17 cellular contexts compared by ENCODE assay signal in the genomic region with DNA sequence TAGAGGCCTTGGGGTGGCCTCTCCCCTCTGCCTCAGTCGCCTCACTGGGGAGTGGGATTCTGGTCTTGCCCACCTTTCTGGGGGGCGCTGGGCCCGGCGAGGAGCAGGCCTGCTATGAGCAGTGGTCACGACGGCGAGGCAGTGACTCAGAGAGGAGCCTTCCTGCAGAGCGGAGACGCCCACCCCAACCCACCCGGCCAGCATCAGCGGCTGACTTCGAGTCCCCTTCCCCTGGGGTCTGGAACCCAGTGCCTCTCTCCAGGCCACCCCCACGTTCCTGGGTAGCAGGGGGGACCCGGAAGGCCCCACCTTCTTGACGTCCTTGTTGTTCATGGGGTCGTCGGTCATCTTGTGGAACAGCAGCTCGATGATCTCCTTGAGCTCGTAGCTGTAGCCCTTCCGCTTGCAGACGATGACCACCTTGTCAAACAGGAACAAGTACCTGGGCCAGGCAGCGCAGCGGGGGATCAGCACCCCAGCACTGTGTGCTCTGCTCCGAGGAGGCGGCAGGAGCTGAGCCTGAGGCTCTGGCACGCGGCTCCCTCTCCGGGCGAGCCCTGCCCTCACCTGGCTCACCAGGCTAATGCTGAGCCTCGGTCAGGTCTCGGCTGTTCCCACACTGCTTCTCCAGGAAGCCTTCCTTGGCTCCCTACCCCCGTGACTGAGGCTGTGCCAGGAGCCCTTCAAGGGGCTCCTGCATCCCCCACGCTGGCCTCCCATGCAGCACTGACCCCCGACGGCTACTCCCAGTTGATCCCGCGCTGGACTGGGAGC. TPM values are rescaled to one million over a fixed set of nuclear protein-coding genes. Genes with fewer than 3 reads are reported as not detected.
DNase-seq lines count a peak whose midpoint lies in the region; ATAC-seq, FAIRE-seq and TF ChIP-seq lines count a peak whose summit lies in the region.
"Had no signal": no experiment of that assay in that cellular context is flagged by ENCODE, and none has a peak within 500 bp of the region (broad histone marks: within the 10 kb centered on the region; RNA-seq: fewer than 3 reads in every experiment).

No MANE protein-coding gene starts in this region.

- H3K27ac ChIP-seq in GM23338 (ENCODE audit: low read depth) (no peak overlapping the region), kidney (ENCODE audit: low read depth in 2 of 2, low read length in 2 of 2) (peak overlapping the region in 1 of 2 donors; percentile 71), substantia nigra (ENCODE audit: low read depth, low read length, poor library complexity, severe bottlenecking) (peak overlapping the region; percentile 88), vagina (no peak overlapping the region)
- H3K27ac ChIP-seq: psoas muscle had no signal

- H3K9me2 ChIP-seq in GM23338 (ENCODE audit: insufficient read depth), result no peaks in the 10 kb centered on the region

- H3K27ac Mint-ChIP-seq in GM23338 (no peak overlapping the region), WTC11 (peak overlapping the region; percentile 82)
- H3K27ac Mint-ChIP-seq: immature natural killer cell; natural killer cell treated with Interleukin-12 subunit alpha and Interleukin-12 subunit beta and Interleukin-15 and Interleukin-18, amount 100 ng/mL, for 72 hours had no signal

- TF ChIP-seq POLR2A in GM18505 (IDR thresholded peaks at IDR 0.05; ENCODE audit: borderline replicate concordance, extremely low read depth, insufficient read depth, insufficient read length) (no peak), vagina (IDR thresholded peaks at IDR 0.05) (no peak)

- no peak overlapping the region for H2AFZ ChIP-seq in GM23338

- no peaks in the 10 kb centered on the region for H3K9me3 ChIP-seq in kidney (ENCODE audit: control insufficient read depth in 1 of 2, low read length in 2 of 2)
- H3K9me3 ChIP-seq in vagina, result no peaks in the 10 kb centered on the region
- H3K9me3 ChIP-seq: psoas muscle had no signal

- ATAC-seq in GM23338 (peak; percentile 6; the same call in 1 of the 3 replicates), WTC11 (no peak), GM18505 (IDR thresholded peaks at IDR 0.05; ENCODE audit: unreplicated experiment) (no peak)

- no peaks in the 10 kb centered on the region for H3F3A ChIP-seq in GM23338 (replicated peaks; ENCODE audit: low read depth)

- H4K20me1 ChIP-seq in GM23338 (replicated peaks; ENCODE audit: insufficient read depth), result no peaks in the 10 kb centered on the region

- no peak overlapping the region for H3K4me2 ChIP-seq in GM23338

- H3K36me3 Mint-ChIP-seq in GM23338 (ENCODE audit: low read depth) (peaks cover 16% of the 10 kb centered on the region; the same call in 2 of the 3 replicates), WTC11 (peaks cover 14% of the 10 kb centered on the region; the same call in 1 of the 2 replicates)
- H3K36me3 Mint-ChIP-seq: immature natural killer cell; natural killer cell treated with Interleukin-12 subunit alpha and Interleukin-12 subunit beta and Interleukin-15 and Interleukin-18, amount 100 ng/mL, for 72 hours had no signal

- no peak overlapping the region for H3K4me3 ChIP-seq in GM23338
- no peak overlapping the region for H3K4me3 ChIP-seq in kidney (ENCODE audit: low read length in 2 of 2)
- H3K4me3 ChIP-seq in vagina, result no peak overlapping the region
- H3K4me3 ChIP-seq: coronary artery, psoas muscle had no signal

- no peak overlapping the region for H3K9ac ChIP-seq in kidney (ENCODE audit: low read length in 2 of 2)

- no peaks in the 10 kb centered on the region for H3K79me2 ChIP-seq in GM23338 (replicated peaks; ENCODE audit: insufficient read depth)

- H3K27me3 Mint-ChIP-seq in GM23338 (ENCODE audit: insufficient read depth, low read depth, poor library complexity) (peaks cover 17% of the 10 kb centered on the region), WTC11 (ENCODE audit: low read depth) (no peaks in the 10 kb centered on the region)

- DNase-seq in GM23338 (ENCODE audit: low spot score) (no peak), WTC11 (ENCODE audit: low spot score) (no peak), kidney (peak; percentile 73), substantia nigra (lab: John Stamatoyannopoulos, UW) (no peak), vagina (ENCODE audit: extremely low spot score in 2 of 2) (no peak), DMS114 treated with DMSO at 0.1 percent for 48 hours (lab: John Stamatoyannopoulos, UW; ENCODE audit: unreplicated experiment) (no peak)
- DNase-seq: activated CD4-positive, alpha-beta T cell treated with anti-CD3 and anti-CD28 coated beads for 1 hour; activated gamma-delta T cell; immature natural killer cell; NCI-H510A; SIG-M5; T-helper 2 cell had no signal

- no peaks in the 10 kb centered on the region for H3K9me3 Mint-ChIP-seq in GM23338
- no peaks in the 10 kb centered on the region for H3K9me3 Mint-ChIP-seq in WTC11
- H3K9me3 Mint-ChIP-seq: immature natural killer cell; natural killer cell treated with Interleukin-12 subunit alpha and Interleukin-12 subunit beta and Interleukin-15 and Interleukin-18, amount 100 ng/mL, for 72 hours had no signal

- FAIRE-seq in kidney (lab: Jason Lieb, UNC), result no peak
- FAIRE-seq: G401.6 had no signal

- TF ChIP-seq CTCF in GM23338 (conservative IDR thresholded peaks at IDR 0.05; ENCODE audit: low read depth in 2 of 2) (no peak), WTC11 (IDR thresholded peaks at IDR 0.05) (no peak), kidney (IDR thresholded peaks at IDR 0.05; ENCODE audit: borderline replicate concordance, extremely low read depth, insufficient read depth) (no peak), vagina (IDR thresholded peaks at IDR 0.05) (no peak)

- no peak overlapping the region for H3K4me3 Mint-ChIP-seq in GM23338
- no peak overlapping the region for H3K4me3 Mint-ChIP-seq in WTC11
- H3K4me3 Mint-ChIP-seq: immature natural killer cell; natural killer cell treated with Interleukin-12 subunit alpha and Interleukin-12 subunit beta and Interleukin-15 and Interleukin-18, amount 100 ng/mL, for 72 hours had no signal

- H3K36me3 ChIP-seq in GM23338 (ENCODE audit: insufficient read depth), result no peaks in the 10 kb centered on the region
- H3K36me3 ChIP-seq in kidney (ENCODE audit: control insufficient read depth in 1 of 2, insufficient read depth in 2 of 2, low read length in 2 of 2), result peaks cover 2 to 22% of the 10 kb centered on the region in 2 donors
- H3K36me3 ChIP-seq in vagina, result peaks cover 0 to 3% of the 10 kb centered on the region in 2 donors

- no peaks in the 10 kb centered on the region for H3K27me3 ChIP-seq in GM23338 (ENCODE audit: insufficient read depth)
- no peaks in the 10 kb centered on the region for H3K27me3 ChIP-seq in vagina

- CTCF ChIA-PET in WTC11 (lab: Charles Lee), result interaction anchor here (0.6 to 2.5 kb wide), 8 partner anchors 19 to 519 kb away, joined by 4 to 18 read pairs (median 6); no protein-coding TSS in a partner anchor

- POLR2A ChIA-PET in WTC11 (lab: Charles Lee), result no interaction called here

- H3K4me1 ChIP-seq in GM23338 (ENCODE audit: insufficient read depth) (no peaks in the 10 kb centered on the region), kidney (ENCODE audit: control insufficient read depth in 1 of 2, insufficient read depth in 1 of 2, low read depth in 1 of 2, low read length in 2 of 2) (peaks cover 0 to 25% of the 10 kb centered on the region in 2 donors), vagina (peaks cover 6% of the 10 kb centered on the region)
- H3K4me1 ChIP-seq: psoas muscle had no signal

- H3K4me1 Mint-ChIP-seq in GM23338 (peaks cover 10% of the 10 kb centered on the region), WTC11 (no peaks in the 10 kb centered on the region)

- intact Hi-C loops in kidney (cut with DNase I) (no loop called here), vagina (cut with DNase I) (no loop called here)

TF ChIP-seq in GM23338, 12 proteins besides CTCF, POLR2A, EP300 and RAD21 (continues in another document):
- TF ChIP-seq NANOG (IDR thresholded peaks at IDR 0.05; ENCODE audit: borderline replicate concordance) (no peak), STAT1 (IDR thresholded peaks at IDR 0.05; ENCODE audit: unreplicated experiment) (no peak), EZH2 (IDR thresholded peaks at IDR 0.05; ENCODE audit: low read depth, unreplicated experiment) (no peak)

TF ChIP-seq in WTC11, 78 proteins besides CTCF, POLR2A, EP300 and RAD21:
- TF ChIP-seq STAT6 (CRISPR knock-in tag; conservative IDR thresholded peaks at IDR 0.05; ENCODE audit: low read depth) (no peak), ZNF671 (CRISPR knock-in tag; IDR thresholded peaks at IDR 0.05) (no peak)
- TF ChIP-seq, protein P1, sequence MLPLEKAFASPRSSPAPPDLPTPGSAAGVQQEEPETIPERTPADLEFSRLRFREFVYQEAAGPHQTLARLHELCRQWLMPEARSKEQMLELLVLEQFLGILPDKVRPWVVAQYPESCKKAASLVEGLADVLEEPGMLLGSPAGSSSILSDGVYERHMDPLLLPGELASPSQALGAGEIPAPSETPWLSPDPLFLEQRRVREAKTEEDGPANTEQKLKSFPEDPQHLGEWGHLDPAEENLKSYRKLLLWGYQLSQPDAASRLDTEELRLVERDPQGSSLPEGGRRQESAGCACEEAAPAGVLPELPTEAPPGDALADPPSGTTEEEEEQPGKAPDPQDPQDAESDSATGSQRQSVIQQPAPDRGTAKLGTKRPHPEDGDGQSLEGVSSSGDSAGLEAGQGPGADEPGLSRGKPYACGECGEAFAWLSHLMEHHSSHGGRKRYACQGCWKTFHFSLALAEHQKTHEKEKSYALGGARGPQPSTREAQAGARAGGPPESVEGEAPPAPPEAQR (CRISPR knock-in tag; IDR thresholded peaks at IDR 0.05), result no peak

RNA-seq across cellular contexts. Expression of gene SARDH, which starts 50.1 kb away (rescaled TPM):
- total RNA-seq in GM23338 (2014; rRNA removed; shearing (Covaris generic)), result 9.8 and 10.4 TPM in 2 replicates
- 2.6 and 2.8 TPM in 2 replicates for polyA plus RNA-seq in GM23338 (2016; fragmentation: Nextera tagmentation; extraction: Ambion mirVana)
- 8.5 to 15.2 TPM (median 13.7 TPM) in 3 replicates for total RNA-seq in WTC11 (2021)
- 4.6 TPM for total RNA-seq in kidney
- polyA plus RNA-seq in kidney (ENCODE audit: insufficient read depth, low read depth, low replicate concordance), result 12.0 TPM
- total RNA-seq in vagina, result 2.0 TPM
